Comparison of ENCODE assay signal across 34 cellular contexts in the genomic region with DNA sequence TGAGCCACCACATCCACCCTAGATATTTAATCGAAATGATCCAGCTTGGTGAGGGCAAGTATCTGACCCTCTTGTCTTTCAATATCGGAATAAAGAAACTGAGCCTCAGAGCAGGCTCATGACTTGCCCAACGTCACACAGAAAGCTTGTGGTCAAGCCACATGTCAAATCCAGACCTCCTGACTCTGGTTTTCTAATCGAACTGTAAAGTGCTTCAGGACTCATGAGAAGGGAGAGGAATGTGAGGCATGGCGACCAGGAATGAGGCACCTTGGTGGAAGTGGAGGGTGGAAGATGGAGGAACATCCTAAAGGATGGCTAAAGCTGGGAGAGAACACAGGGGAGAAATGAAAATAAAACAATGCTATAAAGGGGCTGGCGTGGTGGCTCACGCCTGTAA. TPM values are rescaled to one million over a fixed set of nuclear protein-coding genes. Genes with fewer than 3 reads are reported as not detected.
"Had no signal": no experiment of that assay in that cellular context is flagged by ENCODE, and none has a peak within 500 bp of the region (broad histone marks: within the 10 kb centered on the region; RNA-seq: fewer than 3 reads in every experiment).

No MANE protein-coding gene starts in this region.

- H3K4me3 Mint-ChIP-seq: activated CD4-positive, alpha-beta memory T cell treated with anti-CD3 and anti-CD28 coated beads for 36 hours; activated naive CD4-positive, alpha-beta T cell treated with anti-CD3 and anti-CD28 coated beads for 36 hours; activated T-cell treated with anti-CD3 and anti-CD28 coated beads, Interleukin-2, amount 50 U/mL, for 4 hours; activated T-helper 1 cell treated with anti-CD3 and anti-CD28 coated beads, Interleukin-12 subunit alpha, Interleukin-12 subunit beta, Interleukin-2, Interleukin-4 antibody, amounts not matched to agents 30 ng/mL and 10 ng/mL and 1 ng/mL, durations not matched to agents 14 hours and 24 hours and 36 hours; T-helper 1 cell treated with Interleukin-12 subunit alpha and Interleukin-12 subunit beta and Interleukin-4 antibody, amounts not matched to agents 30 μg/mL and 1 μg/mL, for 36 hours; T-helper 2 cell treated with Interferon-gamma antibody and Interleukin-4, amounts not matched to agents 5 μg/mL and 100 μg/mL, for 36 hours had no signal

- DNase-seq: activated CD4-positive, alpha-beta memory T cell treated with anti-CD3 and anti-CD28 coated beads for 36 hours; activated CD4-positive, alpha-beta T cell treated with anti-CD3 and anti-CD28 coated beads for 4 hours; activated CD4-positive, alpha-beta T cell treated with anti-CD3 and anti-CD28 coated beads, Interleukin-2, amount 50 U/mL, for 1 hour; activated CD8-positive, alpha-beta memory T cell treated with anti-CD3 and anti-CD28 coated beads, Interleukin-2, amount 50 U/mL, for 4 hours; activated gamma-delta T cell treated with Interleukin-2 at 50 U/mL for 16 hours; activated naive CD4-positive, alpha-beta T cell treated with anti-CD3 and anti-CD28 coated beads for 36 hours; activated T-cell treated with anti-CD3 and anti-CD28 coated beads for 4 hours; activated T-cell treated with anti-CD3 and anti-CD28 coated beads, Interleukin-2, amount 50 U/mL, for 4 hours; adrenal gland; body of pancreas; cerebellar nuclear complex; NCI-H1092 treated with DMSO at 0.1 percent for 48 hours; NCI-H1417; NCI-H146; NCI-H187; NCI-H2029 treated with DMSO at 0.1 percent for 48 hours; NCI-H2107; NCI-H2171 treated with DMSO at 0.1 percent for 48 hours; NCI-H2227 treated with DMSO at 0.1 percent for 48 hours; NCI-H446; NCI-H510A treated with DMSO at 0.1 percent for 48 hours; NCI-H526 treated with DMSO at 0.1 percent for 48 hours; NCI-H82; Right ventricle myocardium superior had no signal

- H3K27ac Mint-ChIP-seq: activated CD4-positive, alpha-beta memory T cell treated with anti-CD3 and anti-CD28 coated beads for 36 hours; activated naive CD4-positive, alpha-beta T cell treated with anti-CD3 and anti-CD28 coated beads for 36 hours; activated T-helper 1 cell treated with anti-CD3 and anti-CD28 coated beads, Interleukin-12 subunit alpha, Interleukin-12 subunit beta, Interleukin-2, Interleukin-4 antibody, amounts not matched to agents 30 ng/mL and 10 ng/mL and 1 ng/mL, durations not matched to agents 14 hours and 24 hours and 36 hours; T-helper 1 cell treated with Interleukin-12 subunit alpha and Interleukin-12 subunit beta and Interleukin-4 antibody, amounts not matched to agents 30 μg/mL and 1 μg/mL, for 36 hours; T-helper 2 cell treated with Interferon-gamma antibody and Interleukin-4, amounts not matched to agents 5 μg/mL and 100 μg/mL, for 36 hours had no signal

- H3K4me3 ChIP-seq: adrenal gland, body of pancreas, breast epithelium, SK-N-MC had no signal

- H3K27ac ChIP-seq: adrenal gland, body of pancreas, breast epithelium, SK-N-MC had no signal

- H3K36me3 Mint-ChIP-seq: activated CD4-positive, alpha-beta memory T cell treated with anti-CD3 and anti-CD28 coated beads for 36 hours; activated naive CD4-positive, alpha-beta T cell treated with anti-CD3 and anti-CD28 coated beads, Interleukin-2, amount 50 U/mL, for 72 hours had no signal

- ATAC-seq: activated CD4-positive, CD25-positive, alpha-beta regulatory T cell treated with anti-CD3 and anti-CD28 coated beads, Interleukin-2, amount 50 U/mL, for 24 hours; activated naive CD4-positive, alpha-beta T cell treated with anti-CD3 and anti-CD28 coated beads, Interleukin-2, amount 50 U/mL, for 72 hours; activated T-cell treated with anti-CD3 and anti-CD28 coated beads, Interleukin-2, amount 50 U/mL, for 4 hours; body of pancreas had no signal

- H3K4me1 ChIP-seq: adrenal gland, breast epithelium had no signal

- H3K36me3 ChIP-seq: adrenal gland, breast epithelium had no signal

- H3K27me3 ChIP-seq: adrenal gland, body of pancreas, breast epithelium had no signal

- H3K9me3 ChIP-seq: adrenal gland, body of pancreas, breast epithelium had no signal

- H3K9me3 Mint-ChIP-seq: activated CD4-positive, alpha-beta memory T cell treated with anti-CD3 and anti-CD28 coated beads for 36 hours; activated naive CD4-positive, alpha-beta T cell treated with anti-CD3 and anti-CD28 coated beads for 36 hours; activated naive CD4-positive, alpha-beta T cell treated with anti-CD3 and anti-CD28 coated beads, Interleukin-2, amount 50 U/mL, for 72 hours; activated T-cell treated with anti-CD3 and anti-CD28 coated beads, Interleukin-2, amount 50 U/mL, for 4 hours; activated T-helper 1 cell treated with anti-CD3 and anti-CD28 coated beads, Interleukin-12 subunit alpha, Interleukin-12 subunit beta, Interleukin-2, Interleukin-4 antibody, amounts not matched to agents 30 ng/mL and 10 ng/mL and 1 ng/mL, durations not matched to agents 14 hours and 24 hours and 36 hours; T-helper 1 cell treated with Interleukin-12 subunit alpha and Interleukin-12 subunit beta and Interleukin-4 antibody, amounts not matched to agents 30 μg/mL and 1 μg/mL, for 36 hours; T-helper 2 cell treated with Interferon-gamma antibody and Interleukin-4, amounts not matched to agents 5 μg/mL and 100 μg/mL, for 36 hours had no signal

RNA-seq across cellular contexts. Expression of gene HNF1A, which starts 46.3 kb away (rescaled TPM):
- total RNA-seq: activated CD4-positive, alpha-beta memory T cell treated with anti-CD3 and anti-CD28 coated beads for 36 hours; activated naive CD4-positive, alpha-beta T cell treated with anti-CD3 and anti-CD28 coated beads for 36 hours; activated naive CD4-positive, alpha-beta T cell treated with anti-CD3 and anti-CD28 coated beads, Interleukin-2, amount 50 U/mL, for 72 hours; activated T-cell treated with anti-CD3 and anti-CD28 coated beads, Interleukin-2, amount 50 U/mL, for 4 hours; activated T-helper 1 cell treated with anti-CD3 and anti-CD28 coated beads, Interleukin-12 subunit alpha, Interleukin-12 subunit beta, Interleukin-2, Interleukin-4 antibody, amounts not matched to agents 30 ng/mL and 10 ng/mL and 1 ng/mL, durations not matched to agents 14 hours and 24 hours and 36 hours; astrocyte; cardiac septum; M059J; Right ventricle myocardium superior had no signal
